In the genomic region with DNA sequence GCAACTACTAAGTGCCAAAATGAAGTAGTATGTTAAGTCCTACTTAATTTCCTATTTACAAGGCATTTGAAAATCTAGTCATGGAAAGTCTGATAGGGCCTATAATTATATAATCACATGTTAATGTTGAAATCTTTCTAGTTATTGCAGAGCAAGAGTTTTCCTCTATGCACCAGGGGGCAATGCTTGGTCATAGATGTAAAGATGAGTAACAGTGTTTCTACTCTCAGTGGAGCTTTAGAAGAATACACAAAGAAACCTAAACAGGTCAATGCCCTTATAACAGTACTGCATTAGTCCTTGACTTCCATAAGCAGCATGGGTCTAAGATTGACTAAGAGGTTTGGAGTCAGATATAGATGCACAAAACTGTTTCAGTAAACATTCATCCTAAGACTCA, we compare ENCODE assay signal across 8 cellular contexts.
DNase-seq lines count a peak whose midpoint lies in the region; ATAC-seq and TF ChIP-seq lines count a peak whose summit lies in the region.

No MANE protein-coding gene starts in this region.

- H3K36me3 ChIP-seq in heart right ventricle (no peaks in the 10 kb centered on the region), aorta (ENCODE audit: control insufficient read depth in 1 of 2, insufficient read depth in 2 of 2, low read length in 1 of 2) (no peaks in the 10 kb centered on the region)

- intact Hi-C loops in heart right ventricle (cut with DNase I): loop anchor here (1.0 to 10.0 kb wide), 7 partner anchors 155 to 240 kb away; partner anchors contain the start of gene KCTD12 (in 4 of the 10)
- intact Hi-C loops in aorta (cut with DNase I): no loop called here

- H3K27ac ChIP-seq in heart right ventricle (no peak overlapping the region), aorta (ENCODE audit: low read depth in 1 of 2, low read length in 2 of 2) (no peak overlapping the region)

- H3K4me1 ChIP-seq in heart right ventricle (peaks cover 0 to 17% (median 0%) of the 10 kb centered on the region in 9 donors), aorta (ENCODE audit: control insufficient read depth in 1 of 2, insufficient read depth in 2 of 2, low read length in 2 of 2) (peaks cover 3 to 6% of the 10 kb centered on the region in 2 donors)

- H3K27me3 ChIP-seq in heart right ventricle (no peaks in the 10 kb centered on the region), aorta (ENCODE audit: control insufficient read depth in 1 of 2, insufficient read depth in 2 of 2, low read length in 1 of 2) (no peaks in the 10 kb centered on the region)

- TF ChIP-seq CTCF in heart right ventricle (IDR thresholded peaks at IDR 0.05): peak in 8 of 9 donors; percentile 18 to 66 (median 52)

- H3K4me3 ChIP-seq in heart right ventricle (no peak overlapping the region), aorta (ENCODE audit: low read length in 2 of 2) (no peak overlapping the region)

- H3K9me3 ChIP-seq in heart right ventricle (no peaks in the 10 kb centered on the region), aorta (ENCODE audit: control insufficient read depth, low read length) (no peaks in the 10 kb centered on the region)

- ATAC-seq in heart right ventricle: peak in 7 of 8 donors; percentile 62 to 83 (median 72)
- ATAC-seq in aorta (ENCODE audit: low FRiP score): peak; percentile 79
- ATAC-seq in GM21423 (IDR thresholded peaks at IDR 0.05; ENCODE audit: unreplicated experiment): no peak
- no peak for ATAC-seq in GM21723 (IDR thresholded peaks at IDR 0.05; ENCODE audit: unreplicated experiment)

- peak; percentile 6 for DNase-seq in stimulated activated CD4-positive, alpha-beta T cell treated with anti-CD3 and anti-CD28 coated beads, Interleukin-2, amount 100 ng/mL, for 4 hours (ENCODE audit: low read depth)
- DNase-seq in stimulated activated CD4-positive, alpha-beta T cell treated with anti-CD3 and anti-CD28 coated beads, Interleukin-2, amount 100 ng/mL, for 24 hours: no peak
- DNase-seq in RPMI7951 (ENCODE audit: low read depth): peak; percentile 35
- DNase-seq in heart right ventricle: peak in 1 of 2 donors; percentile 32
- DNase-seq in aorta: no peak
- DNase-seq in LoVo (ENCODE audit: low spot score): no peak

Comparison
In these comparisons a context has a peak if more than half of its experiments do, and no peak if none do; other contexts are left out.
1. DNase-seq: peak in stimulated activated CD4-positive, alpha-beta T cell treated with anti-CD3 and anti-CD28 coated beads, Interleukin-2, amount 100 ng/mL, for 4 hours (single experiment) and RPMI7951 (single experiment); none in stimulated activated CD4-positive, alpha-beta T cell treated with anti-CD3 and anti-CD28 coated beads, Interleukin-2, amount 100 ng/mL, for 24 hours (0 of 2), aorta (0 of 2) and LoVo (single experiment).
2. ATAC-seq: peak in heart right ventricle (7 of 8) and aorta (single experiment); none in GM21423 (single experiment) and GM21723 (single experiment).
3. intact Hi-C loops: an anchor here in heart right ventricle (1.0 to 10.0 kb wide); none called in aorta.